In the genomic region with DNA sequence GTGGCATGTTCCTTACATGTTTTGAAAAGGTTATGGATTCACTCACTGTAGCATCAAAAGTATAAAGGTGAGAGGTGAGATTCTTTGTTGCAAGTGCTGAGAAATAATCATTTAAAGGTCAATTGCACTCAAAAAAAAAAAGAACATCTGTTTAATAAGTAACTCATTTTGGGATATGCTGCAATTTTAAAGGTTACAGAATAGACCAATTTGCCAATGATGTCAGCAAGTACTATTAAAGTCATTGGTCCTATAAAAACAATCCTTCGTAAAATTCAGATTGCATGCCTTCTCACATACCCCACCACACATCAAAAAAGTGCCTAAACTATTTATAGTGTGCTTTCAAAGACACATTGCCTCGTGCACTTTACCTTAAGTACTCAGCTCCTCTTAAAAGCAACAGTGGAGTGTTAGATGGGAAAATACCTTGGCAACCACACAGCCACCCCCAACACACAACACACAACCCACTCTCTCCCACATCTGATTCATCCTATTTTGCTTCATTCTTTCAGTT, we compare ENCODE assay signal across 20 cellular contexts.
A peak's percentile ranks its signal among the peaks of the same experiment; 100 is the strongest.
DNase-seq lines count a peak whose midpoint lies in the region; ATAC-seq, FAIRE-seq and TF ChIP-seq lines count a peak whose summit lies in the region.
"Had no signal": no experiment of that assay in that cellular context is flagged by ENCODE, and none has a peak within 500 bp of the region (broad histone marks: within the 10 kb centered on the region; RNA-seq: fewer than 3 reads in every experiment).

No MANE protein-coding gene starts in this region.

- H3K27ac ChIP-seq in cardiac muscle cell (peak overlapping the region; percentile 5), right cardiac atrium (ENCODE audit: low read length) (no peak overlapping the region), testis (no peak overlapping the region)
- H3K27ac ChIP-seq: SK-N-MC, vagina had no signal

- no peak for TF ChIP-seq CTCF in cardiac muscle cell (IDR thresholded peaks at IDR 0.05; ENCODE audit: low read depth, low read length)
- TF ChIP-seq CTCF in testis (IDR thresholded peaks at IDR 0.05), result no peak

- peak; percentile 50 for FAIRE-seq in urothelium cell line (lab: Jason Lieb, UNC)
- FAIRE-seq: TTC549 had no signal

- H3K4me1 ChIP-seq in cardiac muscle cell (ENCODE audit: low read depth) (peaks cover 37% of the 10 kb centered on the region), right cardiac atrium (ENCODE audit: control insufficient read depth, insufficient read depth, low read length) (no peaks in the 10 kb centered on the region), testis (no peaks in the 10 kb centered on the region)
- H3K4me1 ChIP-seq: Caco-2, vagina had no signal

- intact Hi-C loops in right cardiac atrium (cut with DNase I) (no loop called here), testis (cut with DNase I; ENCODE audit: low total_unique reads) (no loop called here)

- 70% methylated on average over 2 of the region's 2 CpGs for WGBS in right cardiac atrium
- 80 to 82% methylated on average over 2 of the region's 2 CpGs for WGBS in testis, 2 donors

- no peak for TF ChIP-seq POLR2A in testis (IDR thresholded peaks at IDR 0.05)

- H3K4me3 ChIP-seq in cardiac muscle cell, result no peak overlapping the region
- no peak overlapping the region for H3K4me3 ChIP-seq in right cardiac atrium (ENCODE audit: low read length)
- no peak overlapping the region for H3K4me3 ChIP-seq in MG63
- no peak overlapping the region for H3K4me3 ChIP-seq in testis
- H3K4me3 ChIP-seq: SK-N-MC, smooth muscle cell, stomach, vagina had no signal

- DNase-seq in cardiac muscle cell (ENCODE audit: low read depth in 1 of 2, low spot score in 1 of 2) (peak in 1 of 2 donors; percentile 72), right cardiac atrium (no peak), glomerular visceral epithelial cell (ENCODE audit: extremely low spot score) (peak; percentile 53), urothelium cell line (ENCODE audit: low spot score) (no peak), MG63 (no peak), LoVo (ENCODE audit: low spot score) (no peak), testis (no peak)
- DNase-seq: activated CD4-positive, alpha-beta T cell treated with anti-CD3 and anti-CD28 coated beads, Interleukin-2, amount 50 U/mL, for 4 hours; Caco-2; GF-D8; glutamatergic neuron; immature natural killer cell; NCI-H187; NCI-H510A; stomach had no signal

- H3K36me3 ChIP-seq in cardiac muscle cell (no peaks in the 10 kb centered on the region), MG63 (no peaks in the 10 kb centered on the region), testis (ENCODE audit: low read depth, missing control alignments) (no peaks in the 10 kb centered on the region)
- H3K36me3 ChIP-seq: stomach, vagina had no signal

- ATAC-seq in right cardiac atrium, result no peak
- peak; percentile 47 for ATAC-seq in HG02981 (IDR thresholded peaks at IDR 0.05; ENCODE audit: unreplicated experiment)

- H3K27me3 ChIP-seq in cardiac muscle cell, result no peaks in the 10 kb centered on the region
- no peaks in the 10 kb centered on the region for H3K27me3 ChIP-seq in right cardiac atrium (ENCODE audit: control insufficient read depth, insufficient read depth)
- H3K27me3 ChIP-seq in MG63, result peaks cover 10% of the 10 kb centered on the region; the same call in 1 of the 2 replicates
- H3K27me3 ChIP-seq in testis, result no peaks in the 10 kb centered on the region
- H3K27me3 ChIP-seq: stomach, vagina had no signal

- H3K9me3 ChIP-seq in cardiac muscle cell (ENCODE audit: low read depth) (no peaks in the 10 kb centered on the region), right cardiac atrium (ENCODE audit: control insufficient read depth, low read length) (no peaks in the 10 kb centered on the region), MG63 (no peaks in the 10 kb centered on the region), testis (no peaks in the 10 kb centered on the region)
- H3K9me3 ChIP-seq: Caco-2, stomach, vagina had no signal
